In the genomic region with DNA sequence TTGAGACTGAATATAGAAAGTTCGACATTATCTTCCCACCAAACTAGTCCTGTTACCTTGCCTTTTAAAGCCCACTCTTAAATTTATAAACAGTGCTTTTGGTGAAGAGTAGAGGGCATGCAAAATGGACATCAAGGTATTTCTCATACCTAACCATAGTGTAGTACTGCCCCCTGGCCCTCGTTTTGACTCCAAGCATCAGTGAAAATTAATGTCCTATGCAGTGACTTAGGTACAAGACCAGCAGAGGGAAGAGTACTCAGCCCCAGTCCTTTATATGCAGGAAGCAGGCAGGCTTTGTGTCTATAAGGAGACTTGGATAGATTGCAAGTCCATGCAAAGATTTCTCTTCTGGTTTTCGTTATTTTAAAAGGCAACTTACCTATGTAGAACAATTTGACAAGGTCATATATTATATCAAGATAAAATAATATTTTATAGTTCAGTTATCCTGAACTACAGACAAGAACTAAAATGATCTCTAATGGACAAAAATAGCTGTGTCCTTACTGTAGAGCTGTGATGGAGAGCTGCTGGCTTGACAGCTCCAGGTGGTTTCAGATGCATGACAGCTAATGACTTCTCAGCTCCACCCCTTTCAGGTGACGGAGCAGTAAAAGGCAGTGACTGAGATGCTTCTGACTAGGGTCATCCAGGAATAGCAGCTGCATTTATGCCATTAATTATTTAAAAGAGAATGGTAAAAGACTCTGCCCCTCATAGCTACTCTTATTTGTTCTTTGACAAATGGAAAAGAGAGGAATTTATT, we compare ENCODE assay signal across 11 cellular contexts.
DNase-seq lines count a peak whose midpoint lies in the region; ATAC-seq and TF ChIP-seq lines count a peak whose summit lies in the region.
"Had no signal": no experiment of that assay in that cellular context is flagged by ENCODE, and none has a peak within 500 bp of the region (broad histone marks: within the 10 kb centered on the region; RNA-seq: fewer than 3 reads in every experiment).

No MANE protein-coding gene starts in this region.

- TF ChIP-seq CTCF in VCaP (conservative IDR thresholded peaks at IDR 0.05) (peak; percentile 70), psoas muscle (IDR thresholded peaks at IDR 0.05) (peak; percentile 14)

- H3K4me3 ChIP-seq in psoas muscle: no peak overlapping the region
- H3K4me3 ChIP-seq: SJCRH30, thoracic aorta had no signal

- H3K27ac ChIP-seq in VCaP (no peak overlapping the region), psoas muscle (no peak overlapping the region)
- H3K27ac ChIP-seq: SJCRH30, thoracic aorta had no signal

- H3K4me1 ChIP-seq in psoas muscle: no peaks in the 10 kb centered on the region
- H3K4me1 ChIP-seq: SJCRH30 had no signal

- intact Hi-C loops in psoas muscle (cut with DNase I): no loop called here

- peak; percentile 26 for DNase-seq in NCI-H2029 (lab: John Stamatoyannopoulos, UW)
- no peak for DNase-seq in NCI-H2029 treated with DMSO at 0.1 percent for 48 hours (lab: John Stamatoyannopoulos, UW)
- DNase-seq in NCI-H187 treated with DMSO at 0.1 percent for 48 hours (lab: John Stamatoyannopoulos, UW): peak; percentile 59
- DNase-seq in psoas muscle: no peak
- no peak for DNase-seq in central memory CD4-positive, alpha-beta T cell
- DNase-seq: stimulated activated CD4-positive, alpha-beta T cell treated with anti-CD3 and anti-CD28 coated beads, Interleukin-1b, Interleukin-23, amount 100 ng/mL, for 48 hours had no signal

- H3K27me3 ChIP-seq in psoas muscle (ENCODE audit: insufficient read depth in 3 of 3, low read length in 2 of 3): no peaks in the 10 kb centered on the region

- H3K9me3 ChIP-seq in psoas muscle: no peaks in the 10 kb centered on the region
- H3K9me3 ChIP-seq: SJCRH30, thoracic aorta had no signal

- ATAC-seq in psoas muscle: no peak
- no peak for ATAC-seq in HG03159 (IDR thresholded peaks at IDR 0.05; ENCODE audit: unreplicated experiment)
- ATAC-seq in GM19467 (IDR thresholded peaks at IDR 0.05; ENCODE audit: unreplicated experiment): no peak

- WGBS in psoas muscle, 3 donors: 55 to 62% (median 57%) methylated on average over 4 of the region's 4 CpGs

- no peaks in the 10 kb centered on the region for H3K36me3 ChIP-seq in psoas muscle (ENCODE audit: insufficient read depth in 1 of 2, low read depth in 1 of 2)
- H3K36me3 ChIP-seq: SJCRH30, thoracic aorta had no signal

Comparison
In these comparisons a context has a peak if more than half of its experiments do, and no peak if none do; other contexts are left out.
1. DNase-seq: peak in NCI-H2029 (single experiment) and NCI-H187 treated with DMSO at 0.1 percent for 48 hours (single experiment); none in NCI-H2029 treated with DMSO at 0.1 percent for 48 hours (single experiment), psoas muscle (0 of 2) and central memory CD4-positive, alpha-beta T cell (single experiment).